ENCODE assay signal across 8 cellular contexts in genomic region chr15:57306944-57307411, GRCh38.
DNase-seq lines count a peak whose midpoint lies in the region; ATAC-seq and TF ChIP-seq lines count a peak whose summit lies in the region.

No MANE protein-coding gene starts in this region.

- no peaks in the 10 kb centered on the region for H3K36me3 ChIP-seq in tibial nerve

- no peak for TF ChIP-seq EP300 in tibial nerve (IDR thresholded peaks at IDR 0.05)

- no peaks in the 10 kb centered on the region for H3K36me3 Mint-ChIP-seq in activated T-cell treated with anti-CD3 and anti-CD28 coated beads, Interleukin-2, amount 50 U/mL, for 24 hours (ENCODE audit: low read depth)

- no peak overlapping the region for H3K27ac Mint-ChIP-seq in activated T-cell treated with anti-CD3 and anti-CD28 coated beads, Interleukin-2, amount 50 U/mL, for 24 hours

- peak overlapping the region; percentile 61 for H3K4me3 Mint-ChIP-seq in activated T-cell treated with anti-CD3 and anti-CD28 coated beads, Interleukin-2, amount 50 U/mL, for 24 hours

- peak overlapping the region in 2 of 4 donors; percentile 36 to 69 for H3K27ac ChIP-seq in tibial nerve

- peak; percentile 49 for ATAC-seq in left colon
- no peak for ATAC-seq in HG02610 (IDR thresholded peaks at IDR 0.05; ENCODE audit: unreplicated experiment)
- no peak for ATAC-seq in GM18505 (IDR thresholded peaks at IDR 0.05; ENCODE audit: unreplicated experiment)

- DNase-seq in activated T-cell treated with anti-CD3 and anti-CD28 coated beads, Interleukin-2, amount 50 U/mL, for 24 hours, result peak; percentile 38
- no peak for DNase-seq in activated T-cell treated with anti-CD3 and anti-CD28 coated beads, Interleukin-2, amount 50 U/mL, for 1 hour
- DNase-seq in astrocyte of the cerebellum (ENCODE audit: low read depth) (no peak), left colon (peak in 1 of 2 donors; percentile 47), tibial nerve (ENCODE audit: low spot score in 2 of 2) (no peak), GM19240 (ENCODE audit: insufficient read length, low spot score) (no peak)

- no peak for TF ChIP-seq CTCF in astrocyte of the cerebellum (IDR thresholded peaks at IDR 0.05; ENCODE audit: low read depth, low read length, missing control alignments)
- peak in 1 of 5 experiments; percentile 17 for TF ChIP-seq CTCF in tibial nerve (IDR thresholded peaks at IDR 0.05)

- 19 to 29% methylated on average over 12 to 24 of the region's 24 CpGs for WGBS in tibial nerve, 2 donors

- intact Hi-C loops in left colon (cut with DNase I, micrococcal nuclease), result loop anchor here in 1 of 2 donors (10.0 kb wide), 2 partner anchors 162 to 802 kb away; no protein-coding TSS in a partner anchor

- H3K27me3 Mint-ChIP-seq in activated T-cell treated with anti-CD3 and anti-CD28 coated beads, Interleukin-2, amount 50 U/mL, for 24 hours, result peaks cover 16% of the 10 kb centered on the region

- in situ Hi-C loops in astrocyte of the cerebellum (cut with HindIII; ENCODE audit: low sequenced_read_pairs), result no loop called here

- peaks cover 6% of the 10 kb centered on the region for H3K4me1 Mint-ChIP-seq in activated T-cell treated with anti-CD3 and anti-CD28 coated beads, Interleukin-2, amount 50 U/mL, for 24 hours (ENCODE audit: low read depth)

- peak overlapping the region; percentile 42 for H3K4me3 ChIP-seq in astrocyte of the cerebellum (ENCODE audit: low read depth, low read length)
- H3K4me3 ChIP-seq in tibial nerve, result peak overlapping the region; percentile 40 to 55 (median 52)

- TF ChIP-seq POLR2A in tibial nerve (IDR thresholded peaks at IDR 0.05) (no peak), GM18505 (IDR thresholded peaks at IDR 0.05; ENCODE audit: borderline replicate concordance, extremely low read depth, insufficient read depth, insufficient read length) (no peak)

- H3K27me3 ChIP-seq in tibial nerve, result no peaks in the 10 kb centered on the region

- no peaks in the 10 kb centered on the region for H3K9me3 Mint-ChIP-seq in activated T-cell treated with anti-CD3 and anti-CD28 coated beads, Interleukin-2, amount 50 U/mL, for 24 hours

- H3K4me1 ChIP-seq in tibial nerve, result peaks cover 0 to 22% (median 2%) of the 10 kb centered on the region in 4 donors

- H3K9me3 ChIP-seq in tibial nerve, result no peaks in the 10 kb centered on the region
